ENCODE assay signal across 8 cellular contexts in the genomic region with DNA sequence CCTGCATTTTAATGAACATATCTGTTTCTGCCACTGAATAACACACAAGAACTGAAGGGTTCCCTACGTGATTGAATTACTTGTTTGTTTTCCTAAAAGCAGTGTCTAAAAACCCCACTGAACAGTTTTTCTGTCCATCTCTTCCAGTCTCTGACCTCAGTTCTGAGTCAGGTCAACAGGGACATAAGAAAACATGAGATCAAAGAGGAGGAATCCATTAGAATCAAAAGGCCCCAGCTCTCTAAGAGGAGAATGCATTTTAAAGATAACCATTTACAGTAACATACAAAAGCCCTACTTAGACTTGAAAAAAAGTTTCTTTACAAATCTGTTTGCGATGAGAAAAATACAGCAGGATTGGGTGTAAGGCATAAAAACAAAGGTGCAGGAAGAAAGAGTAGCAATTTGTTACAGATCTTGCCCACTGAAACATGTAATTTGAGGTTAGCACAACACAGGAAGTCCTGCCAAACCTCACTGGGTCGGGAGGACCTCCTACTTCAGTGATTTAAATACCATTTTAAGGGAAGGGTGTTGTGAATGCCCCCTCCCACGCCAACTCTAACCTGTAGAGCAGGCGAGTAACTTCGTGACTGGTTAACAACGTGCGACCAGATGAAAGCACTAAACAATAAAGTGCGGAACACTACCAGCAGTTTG. TPM values are rescaled to one million over a fixed set of nuclear protein-coding genes. Genes with fewer than 3 reads are reported as not detected.
DNase-seq lines count a peak whose midpoint lies in the region; ATAC-seq and TF ChIP-seq lines count a peak whose summit lies in the region.

No MANE protein-coding gene starts in this region.

- peaks cover 54% of the 10 kb centered on the region for H4K20me1 ChIP-seq in DND-41 (ENCODE audit: insufficient read depth, low read length)

- H3K36me3 ChIP-seq in DND-41 (ENCODE audit: insufficient read depth, low read length), result peaks cover 16% of the 10 kb centered on the region

- TF ChIP-seq CTCF in DND-41 (IDR thresholded peaks at IDR 0.05; ENCODE audit: borderline replicate concordance, extremely low read depth, low read length, poor library complexity, severe bottlenecking) (no peak), fibroblast of villous mesenchyme (IDR thresholded peaks at IDR 0.05; ENCODE audit: insufficient read depth, low read depth, low read length) (no peak)
- TF ChIP-seq CTCF in activated CD8-positive, alpha-beta T cell treated with anti-CD3 and anti-CD28 coated beads for 36 hours (IDR thresholded peaks at IDR 0.05), result no peak

- H3K4me1 ChIP-seq in DND-41 (ENCODE audit: insufficient read depth, low read length), result peaks cover 28% of the 10 kb centered on the region

- no peaks in the 10 kb centered on the region for H3K9me3 ChIP-seq in DND-41 (ENCODE audit: insufficient read depth, low read length, severe bottlenecking)

- H3K79me2 ChIP-seq in DND-41 (ENCODE audit: insufficient read depth, low read length), result peaks cover 61% of the 10 kb centered on the region

- peak overlapping the region; percentile 93 for H3K27ac Mint-ChIP-seq in activated CD8-positive, alpha-beta T cell treated with anti-CD3 and anti-CD28 coated beads for 36 hours

- CTCF ChIA-PET in activated CD8-positive, alpha-beta T cell treated with anti-CD3 and anti-CD28 coated beads for 36 hours (lab: Charles Lee), result interaction anchor here (2.2 kb wide), 1 partner anchor 74 kb away, joined by 9 read pairs; no protein-coding TSS in a partner anchor

- H3K9me3 Mint-ChIP-seq in activated CD8-positive, alpha-beta T cell treated with anti-CD3 and anti-CD28 coated beads for 36 hours, result no peaks in the 10 kb centered on the region

- peak overlapping the region; percentile 36 for H3K27ac ChIP-seq in DND-41 (ENCODE audit: low read length)

- POLR2A ChIA-PET in activated CD8-positive, alpha-beta T cell treated with anti-CD3 and anti-CD28 coated beads for 36 hours (lab: Charles Lee), result no interaction called here

- intact Hi-C loops in activated CD8-positive, alpha-beta T cell treated with anti-CD3 and anti-CD28 coated beads for 36 hours (cut with micrococcal nuclease), result no loop called here

- H3K27me3 ChIP-seq in DND-41 (ENCODE audit: insufficient read depth, low read length, poor library complexity), result no peaks in the 10 kb centered on the region

- peak overlapping the region; percentile 71 to 78; a peak in 3 of 4 replicates for H3K4me3 ChIP-seq in DND-41 (ENCODE audit: low read depth in 1 of 2, low read length in 2 of 2)
- H3K4me3 ChIP-seq in fibroblast of villous mesenchyme (ENCODE audit: low read depth, low read length), result peak overlapping the region; percentile 73

- peak overlapping the region; percentile 94 for H3K4me3 Mint-ChIP-seq in activated CD8-positive, alpha-beta T cell treated with anti-CD3 and anti-CD28 coated beads for 36 hours

- H3K4me1 Mint-ChIP-seq in activated CD8-positive, alpha-beta T cell treated with anti-CD3 and anti-CD28 coated beads for 36 hours (ENCODE audit: low read depth), result peaks cover 40% of the 10 kb centered on the region

- peak; percentile 28 for DNase-seq in DND-41
- peak; percentile 95 for DNase-seq in activated CD8-positive, alpha-beta T cell treated with anti-CD3 and anti-CD28 coated beads for 36 hours
- no peak for DNase-seq in fibroblast of villous mesenchyme (ENCODE audit: low read depth)
- DNase-seq in stimulated activated CD4-positive, alpha-beta T cell treated with anti-CD3 and anti-CD28 coated beads, TNF-alpha, amount 100 ng/mL, for 24 hours (ENCODE audit: low read depth in 3 of 3), result peak; percentile 42 to 64 (median 63)
- no peak for DNase-seq in amygdala (lab: John Stamatoyannopoulos, UW)
- no peak for DNase-seq in NCI-H1092 treated with DMSO at 0.1 percent for 48 hours (lab: John Stamatoyannopoulos, UW)

- peak overlapping the region; percentile 98 for H3K4me2 ChIP-seq in DND-41 (ENCODE audit: insufficient read depth, low read length)

- H3K27me3 Mint-ChIP-seq in activated CD8-positive, alpha-beta T cell treated with anti-CD3 and anti-CD28 coated beads for 36 hours, result no peaks in the 10 kb centered on the region

- no peak overlapping the region for H2AFZ ChIP-seq in DND-41 (ENCODE audit: low read depth, low read length)

- ATAC-seq in DND-41 (ENCODE audit: insufficient read depth, low read depth) (peak; percentile 42; the same call in 1 of the 3 replicates), HG03571 (IDR thresholded peaks at IDR 0.05; ENCODE audit: unreplicated experiment) (peak; percentile 36), GM19455 (IDR thresholded peaks at IDR 0.05; ENCODE audit: unreplicated experiment) (no peak)
- ATAC-seq in activated CD8-positive, alpha-beta T cell treated with anti-CD3 and anti-CD28 coated beads for 36 hours, result peak; percentile 80

- H3K9ac ChIP-seq in DND-41 (ENCODE audit: low read depth, low read length), result peak overlapping the region; percentile 60

- peaks cover 4% of the 10 kb centered on the region for H3K36me3 Mint-ChIP-seq in activated CD8-positive, alpha-beta T cell treated with anti-CD3 and anti-CD28 coated beads for 36 hours (ENCODE audit: low read depth)

RNA-seq across cellular contexts. Expression of a gene that starts 1.4 kb away (rescaled TPM):
- total RNA-seq in activated CD8-positive, alpha-beta T cell treated with anti-CD3 and anti-CD28 coated beads for 36 hours, result 10 to 100 TPM; 21.0 to 21.5 TPM
- 11.3 and 15.1 TPM in 2 replicates for total RNA-seq in fibroblast of villous mesenchyme

RNA-seq across cellular contexts. Expression of a gene that starts 39.3 kb away (rescaled TPM):
- total RNA-seq in activated CD8-positive, alpha-beta T cell treated with anti-CD3 and anti-CD28 coated beads for 36 hours, result not detected
- not detected in 2 replicates for total RNA-seq in fibroblast of villous mesenchyme

RNA-seq across cellular contexts. Expression of a gene that starts 59.6 kb away (rescaled TPM):
- under 1 TPM in 1 of 2 experiments, not detected in 1; 0.07 TPM for total RNA-seq in activated CD8-positive, alpha-beta T cell treated with anti-CD3 and anti-CD28 coated beads for 36 hours
- total RNA-seq in fibroblast of villous mesenchyme, result under 0.01 TPM in 2 replicates

Comparison
In these comparisons a context has a peak if more than half of its experiments do, and no peak if none do; other contexts are left out.
1. DNase-seq: peak in DND-41 (single experiment), activated CD8-positive, alpha-beta T cell treated with anti-CD3 and anti-CD28 coated beads for 36 hours (single experiment) and stimulated activated CD4-positive, alpha-beta T cell treated with anti-CD3 and anti-CD28 coated beads, TNF-alpha, amount 100 ng/mL, for 24 hours (3 of 3); none in fibroblast of villous mesenchyme (single experiment), amygdala (0 of 56) and NCI-H1092 treated with DMSO at 0.1 percent for 48 hours (single experiment).